ENCODE assay signal across 8 cellular contexts in the genomic region with DNA sequence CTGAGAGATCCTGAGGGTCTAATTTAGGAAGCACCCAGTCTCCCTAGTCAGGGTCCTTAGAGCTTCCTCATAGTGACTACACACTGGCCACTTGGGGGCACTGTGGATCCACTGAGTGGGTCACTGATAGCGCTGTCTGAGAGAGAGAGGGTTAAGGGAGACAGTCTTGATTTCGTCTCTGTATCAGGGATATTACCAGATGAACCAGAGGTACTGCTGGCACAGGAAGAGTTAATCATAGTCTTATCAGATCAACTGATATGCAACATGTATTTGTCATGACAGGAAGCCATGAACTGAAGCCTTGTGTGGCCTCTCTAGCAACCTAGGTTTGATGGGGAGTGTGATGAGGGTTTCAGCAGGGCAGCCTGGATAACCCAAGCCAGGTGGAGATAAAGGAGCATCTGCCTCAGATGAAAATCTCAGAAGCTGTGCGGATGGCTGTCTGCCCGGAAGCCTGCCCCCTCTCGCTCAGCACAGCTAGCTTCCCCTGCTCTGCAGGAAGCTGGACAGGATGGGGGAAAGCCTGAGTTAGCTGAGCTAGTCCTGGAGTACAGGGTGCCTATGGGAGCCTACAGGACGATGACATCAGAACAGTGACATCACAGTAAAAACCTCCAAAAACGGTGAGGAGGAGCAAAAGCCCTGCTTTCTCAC.
A peak's percentile ranks its signal among the peaks of the same experiment; 100 is the strongest.
DNase-seq lines count a peak whose midpoint lies in the region; ATAC-seq and TF ChIP-seq lines count a peak whose summit lies in the region.

No MANE protein-coding gene starts in this region.

- POLR2A ChIA-PET in IMR-90 (lab: Charles Lee; ENCODE audit: unreplicated experiment) = interaction anchor here (2.0 kb wide), 1 partner anchor 248 kb away, joined by 5 read pairs; no protein-coding TSS in a partner anchor

- H3K27ac Mint-ChIP-seq in activated naive CD8-positive, alpha-beta T cell = peak overlapping the region; percentile 88

- H4K8ac ChIP-seq in IMR-90 (ENCODE audit: low read depth in 2 of 2, low read length in 2 of 2) = peak overlapping the region; percentile 1 to 68

- peaks cover 28% of the 10 kb centered on the region for H3K4me1 Mint-ChIP-seq in activated naive CD8-positive, alpha-beta T cell (ENCODE audit: low read depth)

- intact Hi-C loops in IMR-90 (cut with micrococcal nuclease) = loop anchor here (1.0 to 10.0 kb wide), 8 partner anchors 52 to 470 kb away; no protein-coding TSS in a partner anchor

- peak; percentile 42; the same call in 1 of the 2 replicates for TF ChIP-seq POLR2A in IMR-90 (IDR thresholded peaks at IDR 0.05; ENCODE audit: low read depth, low read length)

- H3K14ac ChIP-seq in IMR-90 (replicated peaks; ENCODE audit: low read depth, low read length) = peak overlapping the region; percentile 88

- H2BK5ac ChIP-seq in IMR-90 (ENCODE audit: low read depth, low read length, poor library complexity, severe bottlenecking) = peak overlapping the region; percentile 67

- H3K4ac ChIP-seq in IMR-90 (ENCODE audit: low read depth, low read length) = peak overlapping the region; percentile 88

- no peaks in the 10 kb centered on the region for H3K79me2 ChIP-seq in SU-DHL-6 (ENCODE audit: insufficient read depth, low read length)
- no peaks in the 10 kb centered on the region for H3K79me2 ChIP-seq in hepatocyte

- H3K9me3 Mint-ChIP-seq in activated naive CD8-positive, alpha-beta T cell (ENCODE audit: low read depth) = no peaks in the 10 kb centered on the region

- H3K27me3 Mint-ChIP-seq in activated naive CD8-positive, alpha-beta T cell = no peaks in the 10 kb centered on the region

- DNase-seq in GM06990 (ENCODE audit: extremely low read depth, insufficient read length) (no peak), IMR-90 (peak; percentile 92), hepatocyte (ENCODE audit: low spot score) (peak; percentile 82), 8988T (no peak)
- peak; percentile 25 to 64 for DNase-seq in stimulated activated CD4-positive, alpha-beta T cell treated with anti-CD3 and anti-CD28 coated beads, Interleukin-15, amount 100 ng/mL, for 1 hour (ENCODE audit: low read depth in 1 of 2, low spot score in 1 of 2)

- H3K56ac ChIP-seq in IMR-90 (ENCODE audit: extremely low read depth, insufficient read depth, low read length) = no peak overlapping the region

- TF ChIP-seq CTCF in GM06990 (IDR thresholded peaks at IDR 0.05; ENCODE audit: insufficient read depth, low read length, poor library complexity, severe bottlenecking) = peak; percentile 83
- TF ChIP-seq CTCF in IMR-90 (conservative IDR thresholded peaks at IDR 0.05; ENCODE audit: low read depth, low read length) = peak; percentile 98
- TF ChIP-seq CTCF in SU-DHL-6 (IDR thresholded peaks at IDR 0.05; ENCODE audit: insufficient read depth, low read length, poor library complexity, severe bottlenecking) = peak; percentile 78
- peak; percentile 74 for TF ChIP-seq CTCF in hepatocyte (IDR thresholded peaks at IDR 0.05; ENCODE audit: poor library complexity)

- peak overlapping the region; percentile 29 for H2BK15ac ChIP-seq in IMR-90 (ENCODE audit: low read depth, low read length)

- peak overlapping the region; percentile 79 for H2AK9ac ChIP-seq in IMR-90 (replicated peaks; ENCODE audit: low read depth, low read length, poor library complexity)

- H4K5ac ChIP-seq in IMR-90 (ENCODE audit: low read depth, low read length) = peak overlapping the region; percentile 43; the same call in 1 of the 2 replicates

- H4K20me1 ChIP-seq in IMR-90 (ENCODE audit: insufficient read depth, low read length) = no peaks in the 10 kb centered on the region
- no peaks in the 10 kb centered on the region for H4K20me1 ChIP-seq in SU-DHL-6 (ENCODE audit: low read depth, low read length)
- H4K20me1 ChIP-seq in hepatocyte (ENCODE audit: insufficient read depth, poor library complexity, severe bottlenecking) = no peaks in the 10 kb centered on the region

- CTCF ChIA-PET in IMR-90 (lab: Yijun Ruan, JAX) = interaction anchor here (0.5 to 5.8 kb wide), 36 partner anchors 11 to 680 kb away, joined by 3 to 72 read pairs (median 5); no protein-coding TSS in a partner anchor

- no peaks in the 10 kb centered on the region for H3K9me2 ChIP-seq in SU-DHL-6 (replicated peaks; ENCODE audit: insufficient read depth, low read length)
- H3K9me2 ChIP-seq in hepatocyte (replicated peaks; ENCODE audit: insufficient read depth) = no peaks in the 10 kb centered on the region

- WGBS in IMR-90 (ENCODE audit: extremely low coverage in 2 of 2, insufficient read length in 1 of 2), 2 experiments = no CpG with 5 or more reads among the region's 7 CpGs
- 17% methylated on average over 7 of the region's 7 CpGs for WGBS in hepatocyte (ENCODE audit: low lambda C conversion rate, missing lambda C conversion rate)

- ATAC-seq in GM21576 (IDR thresholded peaks at IDR 0.05; ENCODE audit: unreplicated experiment) = peak; percentile 93
- peak; percentile 98 for ATAC-seq in IMR-90 (ENCODE audit: low read depth)

- no peaks in the 10 kb centered on the region for H3F3A ChIP-seq in SU-DHL-6 (ENCODE audit: insufficient read depth)

- no peaks in the 10 kb centered on the region for H3K36me3 ChIP-seq in GM06990 (ENCODE audit: control insufficient read depth, insufficient read depth, low read length)
- no peaks in the 10 kb centered on the region for H3K36me3 ChIP-seq in IMR-90 (ENCODE audit: control insufficient read depth, insufficient read depth, low read length)
- H3K36me3 ChIP-seq in SU-DHL-6 (ENCODE audit: low read length) = no peaks in the 10 kb centered on the region
- H3K36me3 ChIP-seq in hepatocyte (replicated peaks; ENCODE audit: insufficient read depth, low read depth) = no peaks in the 10 kb centered on the region

- in situ Hi-C loops in IMR-90 (cut with MboI; ENCODE audit: low sequenced_read_pairs) = loop anchor here (5.0 kb wide), 2 partner anchors 67 to 247 kb away; no protein-coding TSS in a partner anchor

- H3K9ac ChIP-seq in IMR-90 (ENCODE audit: low read depth, low read length) = no peak overlapping the region
- H3K9ac ChIP-seq in SU-DHL-6 (ENCODE audit: low read length) = no peak overlapping the region

- H3K79me1 ChIP-seq in IMR-90 (ENCODE audit: low read depth in 1 of 2, low read length in 2 of 2) = no peaks in the 10 kb centered on the region

- H3K23ac ChIP-seq in IMR-90 (ENCODE audit: low read depth, low read length) = peak overlapping the region; percentile 67; the same call in 1 of the 2 replicates

- H3K4me3 Mint-ChIP-seq in activated naive CD8-positive, alpha-beta T cell = peak overlapping the region; percentile 75

- peak overlapping the region; percentile 45; the same call in 1 of the 2 replicates for H3K4me2 ChIP-seq in IMR-90 (ENCODE audit: low read depth, low read length)
- no peak overlapping the region for H3K4me2 ChIP-seq in SU-DHL-6 (ENCODE audit: low read depth, low read length, poor library complexity, severe bottlenecking)
- H3K4me2 ChIP-seq in hepatocyte = no peak overlapping the region

- no peaks in the 10 kb centered on the region for H3K36me3 Mint-ChIP-seq in activated naive CD8-positive, alpha-beta T cell

- no TSS peak for BruUV-seq in IMR-90 (replicated peaks; lab: Mats Ljungman, UMichigan)

- peak overlapping the region; percentile 82 for H2BK120ac ChIP-seq in IMR-90 (ENCODE audit: low read depth, low read length)

- peak overlapping the region; percentile 94 for H2BK20ac ChIP-seq in IMR-90 (ENCODE audit: low read depth, low read length)

- H3K27me3 ChIP-seq in GM06990 (replicated peaks; ENCODE audit: control insufficient read depth, insufficient read depth, low read length) (peaks cover 2% of the 10 kb centered on the region; the same call in 1 of the 2 replicates), IMR-90 (ENCODE audit: control insufficient read depth, insufficient read depth, low read length) (no peaks in the 10 kb centered on the region), SU-DHL-6 (ENCODE audit: low read length) (no peaks in the 10 kb centered on the region), hepatocyte (peaks cover 15% of the 10 kb centered on the region)

- H3K9me1 ChIP-seq in IMR-90 (ENCODE audit: insufficient read depth, low read length) = peaks cover 7% of the 10 kb centered on the region

- no peak overlapping the region; the same call in 1 of the 2 replicates for H3K27ac ChIP-seq in IMR-90 (ENCODE audit: insufficient read depth, low read length)
- H3K27ac ChIP-seq in SU-DHL-6 (ENCODE audit: low read depth, low read length) = no peak overlapping the region
- H3K27ac ChIP-seq in hepatocyte = no peak overlapping the region

- H3K9me3 ChIP-seq in IMR-90 (ENCODE audit: control insufficient read depth, insufficient read depth, low read length) = no peaks in the 10 kb centered on the region
- no peaks in the 10 kb centered on the region for H3K9me3 ChIP-seq in SU-DHL-6 (ENCODE audit: insufficient read depth, low read length)
- no peaks in the 10 kb centered on the region for H3K9me3 ChIP-seq in hepatocyte (ENCODE audit: low read depth)

- peak; percentile 98 for TF ChIP-seq RAD21 in IMR-90 (IDR thresholded peaks at IDR 0.05; ENCODE audit: low read length)

- H2AK5ac ChIP-seq in IMR-90 (ENCODE audit: low read depth, low read length) = peak overlapping the region; percentile 99

- H3K18ac ChIP-seq in IMR-90 (ENCODE audit: low read depth, low read length) = peak overlapping the region; percentile 40; the same call in 1 of the 2 replicates

- H2AFZ ChIP-seq in IMR-90 (replicated peaks; ENCODE audit: low read length, poor library complexity) (peak overlapping the region; percentile 56), SU-DHL-6 (ENCODE audit: low read depth, low read length, severe bottlenecking) (no peak overlapping the region), hepatocyte (no peak overlapping the region)

- H3K4me1 ChIP-seq in IMR-90 (ENCODE audit: control insufficient read depth, insufficient read depth, low read length) (peaks cover 12% of the 10 kb centered on the region), hepatocyte (ENCODE audit: insufficient read depth) (no peaks in the 10 kb centered on the region)

- H3K4me3 ChIP-seq in GM06990 (replicated peaks; ENCODE audit: low read depth, low read length) (no peak overlapping the region), IMR-90 (ENCODE audit: insufficient read depth, low read depth, low read length) (no peak overlapping the region), SU-DHL-6 (ENCODE audit: insufficient read depth, low read length, poor library complexity, severe bottlenecking) (no peak overlapping the region), hepatocyte (no peak overlapping the region)

- peak overlapping the region; percentile 71 for H4K91ac ChIP-seq in IMR-90 (ENCODE audit: insufficient read depth, low read depth, low read length)

- dilution Hi-C loops in IMR-90 (cut with HindIII; ENCODE audit: low sequenced_read_pairs, unreplicated experiment) = no loop called here

TF ChIP-seq in IMR-90, 13 proteins besides CTCF, POLR2A, EP300 and RAD21:
- TF ChIP-seq SMC3 (IDR thresholded peaks at IDR 0.05; ENCODE audit: low read depth, low read length) = peak; percentile 93
- TF ChIP-seq CHD1 (IDR thresholded peaks at IDR 0.05; ENCODE audit: low read depth, low read length) = no peak
- no peak for TF ChIP-seq RCOR1 (IDR thresholded peaks at IDR 0.05; ENCODE audit: insufficient replicate concordance, low read length)

Comparison
In these comparisons a context has a peak if more than half of its experiments do, and no peak if none do; other contexts are left out.
1. DNase-seq: peak in IMR-90 (single experiment), hepatocyte (single experiment) and stimulated activated CD4-positive, alpha-beta T cell treated with anti-CD3 and anti-CD28 coated beads, Interleukin-15, amount 100 ng/mL, for 1 hour (2 of 2); none in GM06990 (single experiment) and 8988T (single experiment).
2. Peak in every context shown above with its lines, with median percentiles within 50 percentile points of each other: CTCF ChIP-seq.